Comparison of ENCODE assay signal across 27 cellular contexts in the genomic region with DNA sequence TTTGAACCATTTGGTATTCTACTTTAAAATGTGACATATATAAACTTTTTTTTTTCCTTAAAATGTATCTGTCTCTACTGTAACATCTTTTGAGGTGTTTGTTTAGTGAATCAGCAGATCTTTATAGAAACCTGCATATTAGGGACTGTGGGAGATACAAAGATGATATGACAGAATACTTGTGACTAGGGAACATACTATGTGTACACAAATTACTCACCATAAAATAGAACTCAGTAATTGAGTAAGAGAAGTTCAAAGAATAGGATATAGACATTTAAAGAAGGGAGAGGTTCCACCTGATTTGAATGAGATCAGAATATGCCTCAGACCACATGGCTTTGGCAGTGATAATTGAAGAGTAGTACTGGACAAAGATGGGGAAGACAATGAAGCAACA. TPM values are rescaled to one million over a fixed set of nuclear protein-coding genes. Genes with fewer than 3 reads are reported as not detected.
DNase-seq lines count a peak whose midpoint lies in the region; FAIRE-seq and TF ChIP-seq lines count a peak whose summit lies in the region.
"Had no signal": no experiment of that assay in that cellular context is flagged by ENCODE, and none has a peak within 500 bp of the region (broad histone marks: within the 10 kb centered on the region; RNA-seq: fewer than 3 reads in every experiment).

No MANE protein-coding gene starts in this region.

- TF ChIP-seq CTCF in D721Med (IDR thresholded peaks at IDR 0.05; ENCODE audit: insufficient read depth, missing control alignments), result no peak
- no peak for TF ChIP-seq CTCF in HFFc6 (IDR thresholded peaks at IDR 0.05)
- no peak for TF ChIP-seq CTCF in VCaP (conservative IDR thresholded peaks at IDR 0.05)

- H3K4me3 Mint-ChIP-seq in HFFc6, result no peak overlapping the region
- H3K4me3 Mint-ChIP-seq: CD4-positive, alpha-beta memory T cell had no signal

- H3K4me1 Mint-ChIP-seq in HFFc6 (ENCODE audit: low read depth), result peaks cover 31% of the 10 kb centered on the region
- H3K4me1 Mint-ChIP-seq: CD4-positive, alpha-beta memory T cell had no signal

- H3K27me3 Mint-ChIP-seq in HFFc6 (ENCODE audit: insufficient read depth), result no peaks in the 10 kb centered on the region
- H3K27me3 Mint-ChIP-seq: CD4-positive, alpha-beta memory T cell had no signal

- H3K9me3 Mint-ChIP-seq in HFFc6, result no peaks in the 10 kb centered on the region

- peaks cover 58% of the 10 kb centered on the region for H3K36me3 Mint-ChIP-seq in HFFc6 (ENCODE audit: low read depth)

- FAIRE-seq in D721Med (lab: Jason Lieb, UNC), result peak; percentile 21
- FAIRE-seq: A204.1, H1, HTR-8/SVneo had no signal

- DNase-seq in D721Med (ENCODE audit: insufficient read length, low spot score), result no peak
- peak; percentile 20 for DNase-seq in HFFc6
- peak; percentile 40 for DNase-seq in iris pigment epithelial cell (ENCODE audit: low read depth)
- no peak for DNase-seq in DMS153 treated with DMSO at 0.1 percent for 48 hours (lab: John Stamatoyannopoulos, UW; ENCODE audit: unreplicated experiment)
- DNase-seq in NK-92 (lab: John Stamatoyannopoulos, UW; ENCODE audit: unreplicated experiment), result no peak
- no peak for DNase-seq in NCI-H774 (lab: John Stamatoyannopoulos, UW)
- DNase-seq: AML-193; CD4-positive, alpha-beta memory T cell; COR-L47; DMS79; KBM-7; MV-4-11; NCI-H1105 treated with DMSO at 0.1 percent for 48 hours; NCI-H146; NCI-H1930; NCI-H2107; NCI-H524; NCI-H748 treated with DMSO at 0.1 percent for 48 hours; NK-92 treated with Interleukin-12 subunit alpha and Interleukin-12 subunit beta, amount 100 ng/mL, for 24 hours; PC-9; Right ventricle myocardium superior had no signal

- peak overlapping the region; percentile 58 for H3K27ac Mint-ChIP-seq in HFFc6

- H3K27ac ChIP-seq in VCaP, result peak overlapping the region; percentile 8; the same call in 1 of the 2 replicates
- H3K27ac ChIP-seq: BLaER1 treated with 17β-estradiol and CSF1 and Interleukin-3, amounts not matched to agents 10 nM and 100 nM; PC-9; SJSA1 had no signal

RNA-seq across cellular contexts. Expression of gene ATP2C1, which starts 47.9 kb away (rescaled TPM):
- total RNA-seq in HFFc6 (2021; fragmentation: NEBNext Ultra II Directional; extraction: Animal tissue kit (Norgen Biotek cat#: 25700)), result 100 to 1,000 TPM; 101 to 124 (median 112) TPM

Comparison
In these comparisons a context has a peak if more than half of its experiments do, and no peak if none do; other contexts are left out.
1. DNase-seq: peak in HFFc6 (single experiment) and iris pigment epithelial cell (single experiment); none in D721Med (single experiment), DMS153 treated with DMSO at 0.1 percent for 48 hours (single experiment), NK-92 (single experiment) and NCI-H774 (single experiment).